In genomic region chr11:71108013-71108865, GRCh38 we compare ENCODE assay signal across 21 cellular contexts.
"Had no signal": no experiment of that assay in that cellular context is flagged by ENCODE, and none has a peak within 500 bp of the region (broad histone marks: within the 10 kb centered on the region; RNA-seq: fewer than 3 reads in every experiment).

No MANE protein-coding gene starts in this region.

- H3K9me3 Mint-ChIP-seq: dendritic cell treated with granulocyte-macrophage colony-stimulating factor and Interleukin-4, amounts not matched to agents 40 ng/mL and 50 ng/mL, for 4 days; effector memory CD8-positive, alpha-beta T cell; mesothelial cell of epicardium; natural killer cell treated with Interleukin-12 subunit alpha and Interleukin-12 subunit beta and Interleukin-15 and Interleukin-18, amount 100 ng/mL, for 72 hours; neural progenitor cell; type B pancreatic cell had no signal

- H3K36me3 ChIP-seq: esophagus squamous epithelium, gastroesophageal sphincter, neural progenitor cell, thoracic aorta, uterus had no signal

- H3K27ac ChIP-seq: esophagus squamous epithelium, gastroesophageal sphincter, neural progenitor cell, stomach, thoracic aorta, uterus had no signal

- H3K27me3 ChIP-seq: neural progenitor cell, uterus had no signal

- H3K4me1 ChIP-seq: esophagus squamous epithelium, gastroesophageal sphincter, uterus had no signal

- H3K4me1 Mint-ChIP-seq: mesothelial cell of epicardium had no signal

- H3K9me3 ChIP-seq: esophagus squamous epithelium, gastroesophageal sphincter, stomach, thoracic aorta, uterus had no signal

- DNase-seq: effector memory CD8-positive, alpha-beta T cell; esophagus squamous epithelium; foreskin fibroblast; glutamatergic neuron; islet precursor cell; occipital lobe; stimulated activated CD4-positive, alpha-beta T cell treated with anti-CD3 and anti-CD28 coated beads, Interleukin-2, amount 100 ng/mL, for 24 hours; stimulated activated CD4-positive, alpha-beta T cell treated with anti-CD3 and anti-CD28 coated beads, Interleukin-4, amount 100 ng/mL, for 4 hours; stimulated activated naive CD4-positive, alpha-beta T cell; stomach; substantia nigra; uterus had no signal

- H3K27me3 Mint-ChIP-seq: dendritic cell treated with granulocyte-macrophage colony-stimulating factor and Interleukin-4, amounts not matched to agents 40 ng/mL and 50 ng/mL, for 4 days; type B pancreatic cell had no signal

- H3K9ac ChIP-seq: neural progenitor cell had no signal

- ATAC-seq: effector memory CD8-positive, alpha-beta T cell; gastroesophageal sphincter; left lobe of liver; sciatic nerve had no signal

- H3K4me3 Mint-ChIP-seq: dendritic cell treated with granulocyte-macrophage colony-stimulating factor and Interleukin-4, amounts not matched to agents 40 ng/mL and 50 ng/mL, for 4 days; effector memory CD8-positive, alpha-beta T cell; mesothelial cell of epicardium; natural killer cell treated with Interleukin-12 subunit alpha and Interleukin-12 subunit beta and Interleukin-15 and Interleukin-18, amount 100 ng/mL, for 72 hours; neural progenitor cell; type B pancreatic cell had no signal

- H2AFZ ChIP-seq: neural progenitor cell had no signal

- H3K27ac Mint-ChIP-seq: dendritic cell treated with granulocyte-macrophage colony-stimulating factor and Interleukin-4, amounts not matched to agents 40 ng/mL and 50 ng/mL, for 4 days; effector memory CD8-positive, alpha-beta T cell; mesothelial cell of epicardium; natural killer cell treated with Interleukin-12 subunit alpha and Interleukin-12 subunit beta and Interleukin-15 and Interleukin-18, amount 100 ng/mL, for 72 hours; neural progenitor cell; type B pancreatic cell had no signal

- H3K36me3 Mint-ChIP-seq: mesothelial cell of epicardium; natural killer cell treated with Interleukin-12 subunit alpha and Interleukin-12 subunit beta and Interleukin-15 and Interleukin-18, amount 100 ng/mL, for 72 hours; neural progenitor cell had no signal

- H3K4me3 ChIP-seq: esophagus squamous epithelium, gastroesophageal sphincter, neural progenitor cell, stomach, thoracic aorta, uterus had no signal

- H3K4me2 ChIP-seq: neural progenitor cell had no signal
